In the genomic region with DNA sequence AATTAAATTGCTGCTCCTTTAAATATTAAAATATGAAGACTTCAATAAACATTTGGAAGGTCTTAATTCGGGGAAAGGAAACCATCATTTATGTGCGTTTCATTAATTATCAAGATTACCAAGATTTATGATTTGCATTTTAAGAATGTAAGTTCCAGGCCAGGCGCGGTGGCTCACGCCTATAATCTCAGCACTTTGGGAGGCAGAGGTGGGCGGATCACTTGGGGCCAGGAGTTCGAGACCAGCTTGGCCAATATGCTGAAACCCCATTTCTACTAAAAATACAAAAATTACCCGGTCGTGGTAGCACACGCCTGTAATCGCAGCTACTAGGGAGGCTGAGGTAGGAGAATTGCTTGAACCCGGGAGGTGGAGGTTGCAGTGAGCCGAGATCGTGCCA, we compare ENCODE assay signal across 1 cellular context.
TF ChIP-seq lines count a peak whose summit lies in the region.

No MANE protein-coding gene starts in this region.

TF ChIP-seq in K562, 482 proteins besides CTCF, POLR2A, EP300 and RAD21:
- peak; percentile 57; the same call in 1 of the 2 replicates for TF ChIP-seq EGR1 (conservative IDR thresholded peaks at IDR 0.05)
